19 cellular contexts compared by ENCODE assay signal in the genomic region with DNA sequence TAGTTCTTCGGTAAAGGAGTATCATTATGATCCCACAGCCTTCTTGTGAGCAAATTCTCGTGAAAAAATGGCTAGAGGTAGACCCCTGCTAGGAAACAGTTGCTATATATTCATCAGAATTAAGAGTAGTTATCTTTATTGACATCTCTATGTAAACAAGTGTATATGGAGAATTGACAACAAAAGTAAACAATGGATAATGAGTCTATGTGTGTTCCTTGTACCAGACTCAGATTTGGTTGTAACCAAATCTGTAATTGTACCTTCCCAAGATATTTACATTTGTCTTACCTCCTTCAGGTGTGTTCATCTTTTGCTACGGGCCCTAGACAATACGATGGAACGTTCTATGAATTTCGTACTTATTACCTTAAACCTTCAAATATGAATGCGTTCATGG.
"Had no signal": no experiment of that assay in that cellular context is flagged by ENCODE, and none has a peak within 500 bp of the region (broad histone marks: within the 10 kb centered on the region; RNA-seq: fewer than 3 reads in every experiment).

No MANE protein-coding gene starts in this region.

- H3K27ac ChIP-seq: body of pancreas, epithelial cell of prostate, foreskin keratinocyte, thyroid gland had no signal

- H3K9me3 ChIP-seq: body of pancreas, thyroid gland had no signal

- H3K36me3 ChIP-seq: thyroid gland had no signal

- FAIRE-seq: urothelium cell line had no signal

- H3K27me3 ChIP-seq: body of pancreas, foreskin keratinocyte, thyroid gland had no signal

- DNase-seq: activated CD4-positive, alpha-beta T cell treated with anti-CD3 and anti-CD28 coated beads, Interleukin-2, amount 50 U/mL, for 1 hour; activated CD4-positive, CD25-positive, alpha-beta regulatory T cell treated with anti-CD3 and anti-CD28 coated beads, Interleukin-2, amount 50 U/mL, for 72 hours; activated CD8-positive, alpha-beta memory T cell treated with anti-CD3 and anti-CD28 coated beads, Interleukin-2, amount 50 U/mL, for 4 hours; activated naive CD4-positive, alpha-beta T cell treated with anti-CD3 and anti-CD28 coated beads for 36 hours; activated T-cell treated with anti-CD3 and anti-CD28 coated beads, Interleukin-2, amount 50 U/mL, for 4 hours; body of pancreas; caudate nucleus; endodermal cell; foreskin keratinocyte; midbrain; nephron progenitor cell; occipital lobe; posterior cingulate gyrus; retina; stimulated activated naive CD4-positive, alpha-beta T cell; thyroid gland had no signal

- H3K4me1 ChIP-seq: foreskin keratinocyte had no signal

- ATAC-seq: activated T-cell treated with anti-CD3 and anti-CD28 coated beads, Interleukin-2, amount 50 U/mL, for 4 hours; body of pancreas; foreskin keratinocyte had no signal

- H3K4me3 ChIP-seq: body of pancreas, lung, thyroid gland had no signal
